Comparison of ENCODE assay signal across 8 cellular contexts in the genomic region with DNA sequence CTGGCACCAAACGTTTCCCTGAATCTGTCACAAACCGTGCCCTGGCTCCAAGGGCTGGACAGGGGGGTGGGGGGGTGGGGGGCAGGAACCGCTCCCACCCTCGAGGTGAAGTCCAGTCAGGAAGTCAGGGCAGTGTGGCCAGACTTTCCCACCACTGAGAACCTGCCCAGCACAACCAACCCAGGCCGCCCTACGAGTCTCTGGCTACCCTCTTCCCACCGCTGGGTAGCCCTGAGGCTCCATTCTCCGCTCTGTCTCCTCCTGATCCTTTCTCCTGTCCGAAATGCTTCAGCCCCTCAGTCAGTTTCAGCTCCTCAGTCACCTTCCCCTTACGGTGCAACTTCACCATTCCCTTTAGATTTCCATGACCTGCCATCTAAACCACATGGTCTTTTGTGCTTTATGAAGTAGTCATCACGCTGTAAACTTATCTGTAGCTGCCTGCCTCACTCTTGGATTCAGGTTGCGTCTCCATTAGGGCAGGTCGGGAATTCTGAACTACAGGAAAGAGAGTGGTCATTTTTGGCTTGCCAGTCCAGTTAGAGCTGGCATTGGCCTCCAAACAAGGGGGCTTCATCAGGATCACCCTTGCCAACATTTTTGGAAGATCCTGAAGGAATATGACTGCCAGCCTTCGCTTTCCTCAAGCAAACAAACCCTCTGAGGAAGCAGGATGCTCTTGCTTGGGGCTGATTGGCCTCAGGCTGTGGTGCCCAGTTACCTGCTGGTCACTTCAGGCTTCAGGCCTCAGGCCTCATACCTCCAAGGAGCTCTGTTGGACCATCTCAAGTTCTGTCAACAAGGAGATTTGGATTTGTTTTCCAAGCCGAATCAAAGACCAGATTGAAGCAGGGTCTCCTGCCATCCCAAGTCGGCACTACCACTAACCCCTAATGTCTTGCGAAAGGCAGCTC. TPM values are rescaled to one million over a fixed set of nuclear protein-coding genes. Genes with fewer than 3 reads are reported as not detected.
A peak's percentile ranks its signal among the peaks of the same experiment; 100 is the strongest.
DNase-seq lines count a peak whose midpoint lies in the region; ATAC-seq and TF ChIP-seq lines count a peak whose summit lies in the region.

No MANE protein-coding gene starts in this region.

- no peak for ATAC-seq in activated T-cell treated with anti-CD3 and anti-CD28 coated beads, Interleukin-2, amount 50 U/mL, for 4 hours
- ATAC-seq in right lobe of liver (peak in 2 of 4 donors; percentile 3 to 13), HG03196 (IDR thresholded peaks at IDR 0.05; ENCODE audit: unreplicated experiment) (no peak), HG02970 (IDR thresholded peaks at IDR 0.05; ENCODE audit: low FRiP score, unreplicated experiment) (no peak)

- H3K4me3 ChIP-seq in astrocyte of the cerebellum (ENCODE audit: low read depth, low read length) (peak overlapping the region; percentile 99), right lobe of liver (peak overlapping the region; percentile 76 to 92 (median 84)), tibial nerve (peak overlapping the region; percentile 85 to 96 (median 91))

- H3K9me3 ChIP-seq in right lobe of liver (no peaks in the 10 kb centered on the region), tibial nerve (no peaks in the 10 kb centered on the region)

- no peaks in the 10 kb centered on the region for H3K9me3 Mint-ChIP-seq in activated T-cell treated with anti-CD3 and anti-CD28 coated beads, Interleukin-2, amount 50 U/mL, for 4 hours

- peaks cover 17% of the 10 kb centered on the region for H3K36me3 Mint-ChIP-seq in activated T-cell treated with anti-CD3 and anti-CD28 coated beads, Interleukin-2, amount 50 U/mL, for 4 hours (ENCODE audit: insufficient read depth)

- 70% methylated on average over 9 of the region's 17 CpGs for WGBS in right lobe of liver (ENCODE audit: insufficient coverage, low coverage, low lambda C conversion rate, missing lambda C conversion rate)
- WGBS in tibial nerve, 2 donors, result 73 to 85% methylated on average over 14 to 17 of the region's 17 CpGs

- in situ Hi-C loops in astrocyte of the cerebellum (cut with HindIII; ENCODE audit: low sequenced_read_pairs), result no loop called here

- H3K4me1 ChIP-seq in right lobe of liver (peaks cover 0 to 22% (median 10%) of the 10 kb centered on the region in 4 donors), tibial nerve (peaks cover 0 to 42% (median 23%) of the 10 kb centered on the region in 4 donors)

- peak overlapping the region; percentile 83 to 88 (median 84) for H3K27ac ChIP-seq in right lobe of liver
- H3K27ac ChIP-seq in tibial nerve, result peak overlapping the region; percentile 74 to 91 (median 88)

- H3K4me1 Mint-ChIP-seq in activated T-cell treated with anti-CD3 and anti-CD28 coated beads, Interleukin-2, amount 50 U/mL, for 4 hours (ENCODE audit: low read depth), result peaks cover 35% of the 10 kb centered on the region

- intact Hi-C loops in right lobe of liver (cut with DNase I), result no loop called here

- H3K27me3 ChIP-seq in right lobe of liver (no peaks in the 10 kb centered on the region), tibial nerve (no peaks in the 10 kb centered on the region)

- TF ChIP-seq CTCF in astrocyte of the cerebellum (IDR thresholded peaks at IDR 0.05; ENCODE audit: low read depth, low read length, missing control alignments) (no peak), right lobe of liver (IDR thresholded peaks at IDR 0.05) (no peak), tibial nerve (IDR thresholded peaks at IDR 0.05) (no peak)

- H3K36me3 ChIP-seq in right lobe of liver (peaks cover 0 to 7% (median under 1%) of the 10 kb centered on the region in 4 donors), tibial nerve (no peaks in the 10 kb centered on the region)

- peak overlapping the region; percentile 96 for H3K4me3 Mint-ChIP-seq in activated T-cell treated with anti-CD3 and anti-CD28 coated beads, Interleukin-2, amount 50 U/mL, for 4 hours

- H3K27me3 Mint-ChIP-seq in activated T-cell treated with anti-CD3 and anti-CD28 coated beads, Interleukin-2, amount 50 U/mL, for 4 hours (ENCODE audit: low read depth), result no peaks in the 10 kb centered on the region

- TF ChIP-seq POLR2A in right lobe of liver (IDR thresholded peaks at IDR 0.05) (no peak), tibial nerve (IDR thresholded peaks at IDR 0.05) (no peak)

- no peak for TF ChIP-seq EP300 in tibial nerve (IDR thresholded peaks at IDR 0.05)

- DNase-seq in activated T-cell treated with anti-CD3 and anti-CD28 coated beads, Interleukin-2, amount 50 U/mL, for 4 hours, result no peak
- DNase-seq in activated T-cell treated with anti-CD3 and anti-CD28 coated beads for 4 hours (no peak), astrocyte of the cerebellum (ENCODE audit: low read depth) (no peak), right lobe of liver (no peak), tibial nerve (ENCODE audit: low spot score in 2 of 2) (no peak), NCI-H187 treated with DMSO at 0.1 percent for 48 hours (lab: John Stamatoyannopoulos, UW) (no peak)

RNA-seq across cellular contexts. Expression of a gene that starts 0.8 kb away (rescaled TPM):
- 10 to 100 TPM; 38.7 to 44.7 (median 41.4) TPM for total RNA-seq in activated T-cell treated with anti-CD3 and anti-CD28 coated beads, Interleukin-2, amount 50 U/mL, for 4 hours
- total RNA-seq in right lobe of liver (10 to 100 TPM; 14.9 to 21.0 (median 17.5) TPM), tibial nerve (10 to 100 TPM; 21.3 to 34.9 (median 24.2) TPM)

RNA-seq across cellular contexts. Expression of a gene that starts 51.6 kb away (rescaled TPM):
- 10 to 100 TPM; 31.7 to 35.9 (median 34.6) TPM for total RNA-seq in activated T-cell treated with anti-CD3 and anti-CD28 coated beads, Interleukin-2, amount 50 U/mL, for 4 hours
- total RNA-seq in right lobe of liver (10 to 100 TPM; 24.3 to 38.1 (median 29.7) TPM), tibial nerve (10 to 100 TPM; 36.7 to 46.1 (median 38.3) TPM)
